8 cellular contexts compared by ENCODE assay signal in genomic region chr22:23716811-23717801, GRCh38. TPM values are rescaled to one million over a fixed set of nuclear protein-coding genes. Genes with fewer than 3 reads are reported as not detected.
DNase-seq lines count a peak whose midpoint lies in the region; ATAC-seq and TF ChIP-seq lines count a peak whose summit lies in the region.

No MANE protein-coding gene starts in this region.

- no peak for TF ChIP-seq CTCF in brain (conservative IDR thresholded peaks at IDR 0.05)

- H3K9me3 Mint-ChIP-seq in brain = no peaks in the 10 kb centered on the region

- peak; percentile 81 for ATAC-seq in HG02763 (IDR thresholded peaks at IDR 0.05; ENCODE audit: unreplicated experiment)
- ATAC-seq in sciatic nerve = peak; percentile 97
- ATAC-seq in GM21737 (IDR thresholded peaks at IDR 0.05; ENCODE audit: unreplicated experiment) = no peak

- intact Hi-C loops in sciatic nerve (cut with DNase I) = no loop called here

- peak overlapping the region; percentile 76 for H3K4me3 ChIP-seq in GM08714 (ENCODE audit: low read length)

- H3K27ac Mint-ChIP-seq in brain = peak overlapping the region in 4 of 5 experiments; percentile 94 to 97 (median 96)

- peak overlapping the region; percentile 80 to 86 (median 81) for H3K4me3 Mint-ChIP-seq in brain

- DNase-seq in NCI-H2107 (lab: John Stamatoyannopoulos, UW) = peak; percentile 62
- peak; percentile 86 for DNase-seq in UCSD-AML1 (lab: John Stamatoyannopoulos, UW; ENCODE audit: unreplicated experiment)
- DNase-seq in iPS DF 4.7 (ENCODE audit: extremely low read depth, low spot score) = peak; percentile 56
- DNase-seq in sciatic nerve (ENCODE audit: low spot score) = peak; percentile 91

- H3K36me3 Mint-ChIP-seq in brain = peaks cover 10% of the 10 kb centered on the region

- peaks cover 5% of the 10 kb centered on the region for H3K27me3 Mint-ChIP-seq in brain

- H3K4me1 Mint-ChIP-seq in brain = peaks cover 16% of the 10 kb centered on the region

RNA-seq across cellular contexts. Expression of gene RGL4, which starts 26.3 kb away (rescaled TPM):
- not detected for polyA plus RNA-seq in brain (ENCODE audit: insufficient read depth, low read depth, low replicate concordance)
- total RNA-seq in sciatic nerve = 1.2 TPM

RNA-seq across cellular contexts. Expression of gene ZNF70, which starts 33.8 kb away (rescaled TPM):
- polyA plus RNA-seq in brain (ENCODE audit: insufficient read depth, low read depth, low replicate concordance) = 1.6 TPM
- 11.2 TPM for total RNA-seq in sciatic nerve

RNA-seq across cellular contexts. Expression of gene VPREB3, which starts 37.1 kb away (rescaled TPM):
- polyA plus RNA-seq in brain (ENCODE audit: insufficient read depth, low read depth, low replicate concordance) = 2.7 TPM
- total RNA-seq in sciatic nerve = not detected

RNA-seq across cellular contexts. Expression of gene C22orf15, which starts 45.7 kb away (rescaled TPM):
- polyA plus RNA-seq in brain (ENCODE audit: insufficient read depth, low read depth, low replicate concordance) = not detected
- 0.49 TPM for total RNA-seq in sciatic nerve

RNA-seq across cellular contexts. Expression of gene CHCHD10, which starts 50.7 kb away (rescaled TPM):
- 332 TPM for polyA plus RNA-seq in brain (ENCODE audit: insufficient read depth, low read depth, low replicate concordance)
- total RNA-seq in sciatic nerve = 32.5 TPM
